Comparison of ENCODE assay signal across 2 cellular contexts in the genomic region with DNA sequence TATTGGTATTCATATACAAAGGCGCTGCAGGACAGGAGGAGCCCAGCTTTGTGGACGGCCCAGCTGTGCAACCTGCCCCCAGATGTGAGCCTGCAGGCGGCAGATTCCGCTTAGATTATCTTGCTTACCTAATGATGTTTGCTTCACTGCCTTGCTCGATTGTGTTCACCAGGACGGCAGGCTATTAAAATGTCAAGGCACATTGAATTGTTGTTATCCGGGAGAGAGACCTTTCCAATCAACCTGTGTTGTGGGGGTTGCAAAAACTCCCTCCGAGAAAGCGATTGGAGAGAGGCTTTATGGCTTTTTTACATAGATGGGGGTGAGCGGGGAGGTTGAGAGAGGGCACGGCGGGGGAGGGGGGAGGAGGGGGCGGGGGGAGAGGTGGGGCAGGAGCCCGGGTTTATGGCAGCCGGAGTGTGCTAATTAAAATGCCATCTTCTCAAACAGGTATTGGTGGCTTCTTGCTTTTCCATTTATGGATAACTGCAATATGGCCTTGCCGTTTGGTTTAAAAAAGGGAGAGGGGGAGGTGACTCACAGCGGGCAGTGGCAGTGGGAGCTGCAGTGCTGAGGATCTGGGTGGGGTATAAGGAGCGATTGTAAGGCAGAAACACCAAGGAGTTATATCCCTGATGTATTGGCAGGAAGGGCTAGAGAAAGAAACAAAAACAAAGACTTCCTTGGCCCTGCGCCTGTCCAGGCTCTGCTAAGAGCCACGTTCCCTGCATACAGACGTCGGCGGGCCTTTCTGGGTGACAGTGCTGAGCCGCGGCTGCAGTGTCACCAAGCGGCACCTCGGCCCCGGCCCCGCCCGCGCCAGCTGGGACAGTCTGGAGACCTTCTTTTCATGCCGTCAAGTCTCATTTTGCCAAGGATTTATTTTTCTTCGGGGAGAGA.
TF ChIP-seq lines count a peak whose summit lies in the region.

No MANE protein-coding gene starts in this region.

TF ChIP-seq in HCT116, 20 proteins besides CTCF, POLR2A, EP300 and RAD21:
- TF ChIP-seq SRF (IDR thresholded peaks at IDR 0.05; ENCODE audit: low read depth) (peak; percentile 21; the same call in 1 of the 2 replicates), FOSL1 (IDR thresholded peaks at IDR 0.05; ENCODE audit: low read depth) (no peak), TCF7L2 (IDR thresholded peaks at IDR 0.05; ENCODE audit: borderline replicate concordance, extremely low read depth, insufficient read depth, insufficient read length) (peak; percentile 10), YY1 (IDR thresholded peaks at IDR 0.05; ENCODE audit: extremely low read depth, insufficient replicate concordance, low read depth, low read length) (no peak), EGR1 (IDR thresholded peaks at IDR 0.05; ENCODE audit: low read depth) (no peak), ZFX (IDR thresholded peaks at IDR 0.05) (peak; percentile 24; the same call in 1 of the 2 replicates), SIN3A (IDR thresholded peaks at IDR 0.05; ENCODE audit: low read depth) (0 out of 2 replicates have a peak, but pooled peaks have one; percentile 18), CBX3 (IDR thresholded peaks at IDR 0.05; ENCODE audit: low read depth) (no peak), MAX (IDR thresholded peaks at IDR 0.05) (no peak; the same call in 1 of the 2 replicates)

TF ChIP-seq in GM12878, 131 proteins besides CTCF, POLR2A, EP300 and RAD21:
- TF ChIP-seq KAT2A (conservative IDR thresholded peaks at IDR 0.05; ENCODE audit: control insufficient read depth, low read depth, low read length), result no peak
- TF ChIP-seq, protein P1, sequence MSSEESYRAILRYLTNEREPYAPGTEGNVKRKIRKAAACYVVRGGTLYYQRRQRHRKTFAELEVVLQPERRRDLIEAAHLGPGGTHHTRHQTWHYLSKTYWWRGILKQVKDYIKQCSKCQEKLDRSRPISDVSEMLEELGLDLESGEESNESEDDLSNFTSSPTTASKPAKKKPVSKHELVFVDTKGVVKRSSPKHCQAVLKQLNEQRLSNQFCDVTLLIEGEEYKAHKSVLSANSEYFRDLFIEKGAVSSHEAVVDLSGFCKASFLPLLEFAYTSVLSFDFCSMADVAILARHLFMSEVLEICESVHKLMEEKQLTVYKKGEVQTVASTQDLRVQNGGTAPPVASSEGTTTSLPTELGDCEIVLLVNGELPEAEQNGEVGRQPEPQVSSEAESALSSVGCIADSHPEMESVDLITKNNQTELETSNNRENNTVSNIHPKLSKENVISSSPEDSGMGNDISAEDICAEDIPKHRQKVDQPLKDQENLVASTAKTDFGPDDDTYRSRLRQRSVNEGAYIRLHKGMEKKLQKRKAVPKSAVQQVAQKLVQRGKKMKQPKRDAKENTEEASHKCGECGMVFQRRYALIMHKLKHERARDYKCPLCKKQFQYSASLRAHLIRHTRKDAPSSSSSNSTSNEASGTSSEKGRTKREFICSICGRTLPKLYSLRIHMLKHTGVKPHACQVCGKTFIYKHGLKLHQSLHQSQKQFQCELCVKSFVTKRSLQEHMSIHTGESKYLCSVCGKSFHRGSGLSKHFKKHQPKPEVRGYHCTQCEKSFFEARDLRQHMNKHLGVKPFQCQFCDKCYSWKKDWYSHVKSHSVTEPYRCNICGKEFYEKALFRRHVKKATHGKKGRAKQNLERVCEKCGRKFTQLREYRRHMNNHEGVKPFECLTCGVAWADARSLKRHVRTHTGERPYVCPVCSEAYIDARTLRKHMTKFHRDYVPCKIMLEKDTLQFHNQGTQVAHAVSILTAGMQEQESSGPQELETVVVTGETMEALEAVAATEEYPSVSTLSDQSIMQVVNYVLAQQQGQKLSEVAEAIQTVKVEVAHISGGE (CRISPR knock-in tag; IDR thresholded peaks at IDR 0.05), result no peak
- no peak for TF ChIP-seq POLR2AphosphoS5 (IDR thresholded peaks at IDR 0.05; ENCODE audit: low read length)
- TF ChIP-seq, protein P2, sequence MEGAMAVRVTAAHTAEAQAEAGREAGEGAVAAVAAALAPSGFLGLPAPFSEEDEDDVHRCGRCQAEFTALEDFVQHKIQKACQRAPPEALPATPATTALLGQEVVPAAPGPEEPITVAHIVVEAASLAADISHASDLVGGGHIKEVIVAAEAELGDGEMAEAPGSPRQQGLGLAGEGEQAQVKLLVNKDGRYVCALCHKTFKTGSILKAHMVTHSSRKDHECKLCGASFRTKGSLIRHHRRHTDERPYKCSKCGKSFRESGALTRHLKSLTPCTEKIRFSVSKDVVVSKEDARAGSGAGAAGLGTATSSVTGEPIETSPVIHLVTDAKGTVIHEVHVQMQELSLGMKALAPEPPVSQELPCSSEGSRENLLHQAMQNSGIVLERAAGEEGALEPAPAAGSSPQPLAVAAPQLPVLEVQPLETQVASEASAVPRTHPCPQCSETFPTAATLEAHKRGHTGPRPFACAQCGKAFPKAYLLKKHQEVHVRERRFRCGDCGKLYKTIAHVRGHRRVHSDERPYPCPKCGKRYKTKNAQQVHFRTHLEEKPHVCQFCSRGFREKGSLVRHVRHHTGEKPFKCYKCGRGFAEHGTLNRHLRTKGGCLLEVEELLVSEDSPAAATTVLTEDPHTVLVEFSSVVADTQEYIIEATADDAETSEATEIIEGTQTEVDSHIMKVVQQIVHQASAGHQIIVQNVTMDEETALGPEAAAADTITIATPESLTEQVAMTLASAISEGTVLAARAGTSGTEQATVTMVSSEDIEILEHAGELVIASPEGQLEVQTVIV (IDR thresholded peaks at IDR 0.05; ENCODE audit: borderline replicate concordance, partially characterized antibody), result no peak
- TF ChIP-seq, protein P3, sequence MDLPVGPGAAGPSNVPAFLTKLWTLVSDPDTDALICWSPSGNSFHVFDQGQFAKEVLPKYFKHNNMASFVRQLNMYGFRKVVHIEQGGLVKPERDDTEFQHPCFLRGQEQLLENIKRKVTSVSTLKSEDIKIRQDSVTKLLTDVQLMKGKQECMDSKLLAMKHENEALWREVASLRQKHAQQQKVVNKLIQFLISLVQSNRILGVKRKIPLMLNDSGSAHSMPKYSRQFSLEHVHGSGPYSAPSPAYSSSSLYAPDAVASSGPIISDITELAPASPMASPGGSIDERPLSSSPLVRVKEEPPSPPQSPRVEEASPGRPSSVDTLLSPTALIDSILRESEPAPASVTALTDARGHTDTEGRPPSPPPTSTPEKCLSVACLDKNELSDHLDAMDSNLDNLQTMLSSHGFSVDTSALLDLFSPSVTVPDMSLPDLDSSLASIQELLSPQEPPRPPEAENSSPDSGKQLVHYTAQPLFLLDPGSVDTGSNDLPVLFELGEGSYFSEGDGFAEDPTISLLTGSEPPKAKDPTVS (IDR thresholded peaks at IDR 0.05; ENCODE audit: low read depth, low read length), result no peak
- TF ChIP-seq MAX (IDR thresholded peaks at IDR 0.05; ENCODE audit: low read depth, low read length), result no peak
- 0 out of 2 replicates have a peak, but pooled peaks have one; percentile 39 for TF ChIP-seq SIN3A (IDR thresholded peaks at IDR 0.05; ENCODE audit: low read depth, low read length)
- TF ChIP-seq CHD2 (IDR thresholded peaks at IDR 0.05; ENCODE audit: borderline replicate concordance, low read depth, low read length), result no peak
- TF ChIP-seq IKZF1 (conservative IDR thresholded peaks at IDR 0.05), result peak; percentile 25; the same call in 1 of the 2 replicates
- TF ChIP-seq, protein P4, sequence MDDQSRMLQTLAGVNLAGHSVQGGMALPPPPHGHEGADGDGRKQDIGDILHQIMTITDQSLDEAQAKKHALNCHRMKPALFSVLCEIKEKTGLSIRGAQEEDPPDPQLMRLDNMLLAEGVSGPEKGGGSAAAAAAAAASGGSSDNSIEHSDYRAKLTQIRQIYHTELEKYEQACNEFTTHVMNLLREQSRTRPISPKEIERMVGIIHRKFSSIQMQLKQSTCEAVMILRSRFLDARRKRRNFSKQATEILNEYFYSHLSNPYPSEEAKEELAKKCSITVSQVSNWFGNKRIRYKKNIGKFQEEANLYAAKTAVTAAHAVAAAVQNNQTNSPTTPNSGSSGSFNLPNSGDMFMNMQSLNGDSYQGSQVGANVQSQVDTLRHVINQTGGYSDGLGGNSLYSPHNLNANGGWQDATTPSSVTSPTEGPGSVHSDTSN (IDR thresholded peaks at IDR 0.05; ENCODE audit: insufficient replicate concordance, low read depth, low read length), result no peak
- no peak for TF ChIP-seq TCF3 (IDR thresholded peaks at IDR 0.05; ENCODE audit: borderline replicate concordance, insufficient read depth, low read depth, low read length)
- TF ChIP-seq NFXL1 (IDR thresholded peaks at IDR 0.05; ENCODE audit: borderline replicate concordance), result no peak
- no peak for TF ChIP-seq MEF2A (IDR thresholded peaks at IDR 0.05; ENCODE audit: insufficient read depth, low read depth, low read length)
- TF ChIP-seq PKNOX1 (IDR thresholded peaks at IDR 0.05), result no peak
